1 cellular context compared by ENCODE assay signal in the genomic region with DNA sequence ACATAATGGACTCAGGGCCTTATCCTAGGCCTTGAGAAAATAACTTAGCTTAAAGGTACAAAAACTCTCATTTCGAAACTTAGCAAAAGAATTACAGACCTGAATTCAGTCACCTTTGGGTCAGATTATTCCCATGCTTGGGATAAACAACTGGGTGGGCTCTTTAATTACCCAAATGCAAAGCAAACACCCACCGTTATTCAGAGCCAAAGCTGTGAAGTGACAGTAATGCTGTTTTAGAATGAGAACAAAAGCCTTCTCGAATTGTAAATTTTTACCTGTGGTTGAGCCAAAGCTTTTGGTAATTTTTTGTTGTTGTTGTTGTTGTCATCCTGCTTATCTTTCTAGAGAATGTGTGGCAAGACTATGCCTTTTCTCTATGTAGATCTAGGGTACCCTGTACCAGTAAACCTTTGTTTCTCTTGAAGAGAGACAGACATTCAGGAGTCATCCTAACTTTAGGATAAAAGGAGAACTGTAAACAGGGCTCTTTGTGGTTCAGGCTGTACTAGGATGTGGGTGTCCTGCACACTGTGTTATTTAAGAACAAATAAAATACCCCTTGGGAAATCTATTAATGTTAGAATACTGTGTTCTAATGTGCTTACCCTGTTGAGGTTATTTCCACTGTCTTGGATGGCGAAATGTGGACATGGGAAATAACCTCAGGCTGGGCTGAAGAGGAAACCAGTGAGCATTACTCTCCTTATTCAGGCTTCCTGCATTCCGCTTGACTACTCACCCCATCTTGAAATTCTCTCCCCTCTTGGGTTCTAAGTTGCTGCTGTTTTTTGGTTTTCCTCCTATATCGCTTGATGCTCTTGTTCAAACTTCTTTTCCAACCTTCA.
TF ChIP-seq lines count a peak whose summit lies in the region.

No MANE protein-coding gene starts in this region.

TF ChIP-seq in SK-N-SH treated with all-trans-retinoic acid at 6 μM for 48 hours, 23 proteins besides CTCF, POLR2A, EP300 and RAD21 (continued from another document):
- no peak for TF ChIP-seq ARNTL (CRISPR knock-in tag; IDR thresholded peaks at IDR 0.05; ENCODE audit: borderline replicate concordance, low read depth)
- TF ChIP-seq ZNF565 (CRISPR knock-in tag; conservative IDR thresholded peaks at IDR 0.05; ENCODE audit: low read depth), result no peak
- TF ChIP-seq POU6F1 (CRISPR knock-in tag; IDR thresholded peaks at IDR 0.05; ENCODE audit: borderline replicate concordance, low read depth), result no peak
- TF ChIP-seq PPARA (CRISPR knock-in tag; IDR thresholded peaks at IDR 0.05; ENCODE audit: borderline replicate concordance), result no peak
